15 cellular contexts compared by ENCODE assay signal in the genomic region with DNA sequence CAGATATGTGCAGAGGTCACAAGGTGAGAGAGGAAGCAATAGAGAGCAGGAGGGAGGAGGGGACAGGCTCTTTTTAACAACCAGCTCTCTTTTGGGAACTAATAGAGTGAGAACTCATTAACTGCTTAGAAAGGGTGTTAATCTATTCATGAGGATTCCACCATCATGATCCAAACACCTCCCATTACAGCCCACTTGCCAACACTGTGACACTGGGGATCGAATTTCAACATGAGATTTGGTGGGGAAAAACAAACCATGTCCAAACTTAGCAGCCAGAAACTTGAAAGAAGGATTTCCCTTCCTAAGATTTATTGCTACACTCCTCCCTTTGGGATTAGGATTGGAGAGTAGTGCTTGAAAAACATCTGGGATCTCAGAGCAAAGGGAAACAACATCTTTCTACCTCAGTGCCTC.
DNase-seq lines count a peak whose midpoint lies in the region; TF ChIP-seq lines count a peak whose summit lies in the region.
"Had no signal": no experiment of that assay in that cellular context is flagged by ENCODE, and none has a peak within 500 bp of the region (broad histone marks: within the 10 kb centered on the region; RNA-seq: fewer than 3 reads in every experiment).

No MANE protein-coding gene starts in this region.

- H3K4me3 Mint-ChIP-seq in activated T-cell treated with anti-CD3 and anti-CD28 coated beads, Interleukin-2, amount 50 U/mL, for 24 hours = no peak overlapping the region
- H3K4me3 Mint-ChIP-seq: activated CD8-positive, alpha-beta memory T cell treated with anti-CD3 and anti-CD28 coated beads, Interleukin-2, amount 10 ng/mL, durations not matched to agents 7 days and 5 days; activated naive CD4-positive, alpha-beta T cell treated with anti-CD3 and anti-CD28 coated beads, Interleukin-2, amount 10 ng/mL, durations not matched to agents 7 days and 5 days; central memory CD8-positive, alpha-beta T cell had no signal

- no peaks in the 10 kb centered on the region for H3K27me3 ChIP-seq in Peyer's patch
- H3K27me3 ChIP-seq: stomach had no signal

- H3K4me3 ChIP-seq in AG10803 (ENCODE audit: low read length) (no peak overlapping the region), Peyer's patch (no peak overlapping the region)
- H3K4me3 ChIP-seq: stomach had no signal

- no peaks in the 10 kb centered on the region for H3K4me1 ChIP-seq in Peyer's patch
- H3K4me1 ChIP-seq: stomach had no signal

- TF ChIP-seq CTCF in AG10803 (conservative IDR thresholded peaks at IDR 0.05; ENCODE audit: low read length) = no peak
- no peak for TF ChIP-seq CTCF in Peyer's patch (IDR thresholded peaks at IDR 0.05)

- H3K36me3 ChIP-seq in Peyer's patch = no peaks in the 10 kb centered on the region
- H3K36me3 ChIP-seq: stomach had no signal

- no peaks in the 10 kb centered on the region for H3K9me3 Mint-ChIP-seq in activated T-cell treated with anti-CD3 and anti-CD28 coated beads, Interleukin-2, amount 50 U/mL, for 24 hours
- H3K9me3 Mint-ChIP-seq: activated naive CD4-positive, alpha-beta T cell treated with anti-CD3 and anti-CD28 coated beads, Interleukin-2, amount 10 ng/mL, durations not matched to agents 7 days and 5 days had no signal

- no peaks in the 10 kb centered on the region for H3K4me1 Mint-ChIP-seq in activated T-cell treated with anti-CD3 and anti-CD28 coated beads, Interleukin-2, amount 50 U/mL, for 24 hours (ENCODE audit: low read depth)
- H3K4me1 Mint-ChIP-seq: activated CD8-positive, alpha-beta memory T cell treated with anti-CD3 and anti-CD28 coated beads, Interleukin-2, amount 10 ng/mL, durations not matched to agents 7 days and 5 days; activated naive CD4-positive, alpha-beta T cell treated with anti-CD3 and anti-CD28 coated beads, Interleukin-2, amount 10 ng/mL, durations not matched to agents 7 days and 5 days; central memory CD8-positive, alpha-beta T cell had no signal

- peak overlapping the region in 1 of 4 donors; percentile 24 for H3K27ac ChIP-seq in Peyer's patch

- H3K27ac Mint-ChIP-seq in activated T-cell treated with anti-CD3 and anti-CD28 coated beads, Interleukin-2, amount 50 U/mL, for 24 hours = no peak overlapping the region
- H3K27ac Mint-ChIP-seq: activated CD8-positive, alpha-beta memory T cell treated with anti-CD3 and anti-CD28 coated beads, Interleukin-2, amount 10 ng/mL, durations not matched to agents 7 days and 5 days; activated naive CD4-positive, alpha-beta T cell treated with anti-CD3 and anti-CD28 coated beads, Interleukin-2, amount 10 ng/mL, durations not matched to agents 7 days and 5 days had no signal

- H3K9me3 ChIP-seq in Peyer's patch = no peaks in the 10 kb centered on the region
- H3K9me3 ChIP-seq: stomach had no signal

- no peaks in the 10 kb centered on the region for H3K36me3 Mint-ChIP-seq in activated T-cell treated with anti-CD3 and anti-CD28 coated beads, Interleukin-2, amount 50 U/mL, for 24 hours (ENCODE audit: low read depth)
- H3K36me3 Mint-ChIP-seq: activated CD8-positive, alpha-beta memory T cell treated with anti-CD3 and anti-CD28 coated beads, Interleukin-2, amount 10 ng/mL, durations not matched to agents 7 days and 5 days; activated naive CD4-positive, alpha-beta T cell treated with anti-CD3 and anti-CD28 coated beads, Interleukin-2, amount 10 ng/mL, durations not matched to agents 7 days and 5 days had no signal

- no peaks in the 10 kb centered on the region for H3K27me3 Mint-ChIP-seq in activated T-cell treated with anti-CD3 and anti-CD28 coated beads, Interleukin-2, amount 50 U/mL, for 24 hours
- H3K27me3 Mint-ChIP-seq: activated CD8-positive, alpha-beta memory T cell treated with anti-CD3 and anti-CD28 coated beads, Interleukin-2, amount 10 ng/mL, durations not matched to agents 7 days and 5 days; activated naive CD4-positive, alpha-beta T cell treated with anti-CD3 and anti-CD28 coated beads, Interleukin-2, amount 10 ng/mL, durations not matched to agents 7 days and 5 days; central memory CD8-positive, alpha-beta T cell had no signal

- DNase-seq in AG10803 (ENCODE audit: low read depth) = peak; percentile 59
- DNase-seq in NCI-H524 treated with DMSO at 0.1 percent for 48 hours (lab: John Stamatoyannopoulos, UW) = peak; percentile 91
- DNase-seq in fibroblast of peridontal ligament (ENCODE audit: extremely low read depth) = peak; percentile 69
- peak; percentile 28 for DNase-seq in myocyte (ENCODE audit: low read depth)
- DNase-seq in NCI-H2196 treated with DMSO at 0.1 percent for 48 hours (lab: John Stamatoyannopoulos, UW; ENCODE audit: unreplicated experiment) = no peak
- DNase-seq in activated T-cell treated with anti-CD3 and anti-CD28 coated beads, Interleukin-2, amount 50 U/mL, for 24 hours = no peak
- no peak for DNase-seq in Peyer's patch
- DNase-seq in COR-L47 (lab: John Stamatoyannopoulos, UW) = no peak
- DNase-seq: activated CD4-positive, CD25-positive, alpha-beta regulatory T cell; activated CD8-positive, alpha-beta memory T cell treated with anti-CD3 and anti-CD28 coated beads, Interleukin-2, amount 10 ng/mL, durations not matched to agents 7 days and 5 days; activated naive CD4-positive, alpha-beta T cell treated with anti-CD3 and anti-CD28 coated beads, Interleukin-2, amount 10 ng/mL, durations not matched to agents 7 days and 5 days; hippocampal formation; stomach; SW 1271 had no signal

- TF ChIP-seq POLR2A in Peyer's patch (IDR thresholded peaks at IDR 0.05) = no peak

Comparison
In these comparisons a context has a peak if more than half of its experiments do, and no peak if none do; other contexts are left out.
1. DNase-seq: peak in AG10803 (single experiment), NCI-H524 treated with DMSO at 0.1 percent for 48 hours (single experiment), fibroblast of peridontal ligament (single experiment) and myocyte (single experiment); none in NCI-H2196 treated with DMSO at 0.1 percent for 48 hours (single experiment), activated T-cell treated with anti-CD3 and anti-CD28 coated beads, Interleukin-2, amount 50 U/mL, for 24 hours (single experiment), Peyer's patch (0 of 3) and COR-L47 (single experiment).